Comparison of ENCODE assay signal across 1 cellular context in the genomic region with DNA sequence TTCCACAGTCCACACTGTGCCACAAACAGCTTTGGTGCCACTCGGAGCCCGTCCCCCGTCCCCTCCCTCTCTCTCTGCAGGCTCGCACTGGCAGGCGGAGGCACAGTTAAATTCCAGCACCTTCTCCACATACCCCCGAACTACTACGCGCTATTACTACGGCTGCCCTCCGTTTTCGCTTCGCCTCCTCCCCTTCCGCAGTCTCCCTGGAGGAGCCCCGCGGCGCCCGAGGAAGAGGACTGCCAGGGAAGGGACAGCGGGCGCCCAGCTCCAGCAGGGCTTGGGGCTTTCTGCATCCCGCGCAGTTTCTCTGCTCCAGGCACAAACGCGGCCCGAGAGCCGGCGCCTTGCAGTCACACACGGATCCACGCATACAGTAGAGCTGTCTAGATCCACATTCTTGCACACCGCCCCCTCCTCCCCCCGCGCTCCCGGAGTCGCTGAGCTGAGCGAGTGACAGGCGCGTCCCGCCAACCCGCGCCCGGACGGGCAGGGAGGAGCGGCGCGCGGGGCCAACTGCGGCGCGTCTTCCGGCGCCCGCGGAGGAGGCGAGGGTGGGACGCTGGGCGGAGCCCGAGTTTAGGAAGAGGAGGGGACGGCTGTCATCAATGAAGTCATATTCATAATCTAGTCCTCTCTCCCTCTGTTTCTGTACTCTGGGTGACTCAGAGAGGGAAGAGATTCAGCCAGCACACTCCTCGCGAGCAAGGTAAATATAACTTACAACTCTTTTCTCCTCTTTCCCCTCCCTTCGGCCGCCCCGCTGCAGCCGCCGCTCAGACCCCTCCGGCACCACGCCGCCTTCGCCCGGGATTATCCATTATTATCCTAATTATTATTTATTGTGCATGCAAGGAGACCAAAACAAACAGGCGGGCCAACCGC.
TF ChIP-seq lines count a peak whose summit lies in the region.

Gene SMARCA2 (plus strand): TSS at position 652 of the 885 bp plus-strand sequence. CDS start 13,676 bp downstream, outside the sequence.

TF ChIP-seq in neural cell, 6 proteins besides CTCF, POLR2A, EP300 and RAD21:
- TF ChIP-seq REST (IDR thresholded peaks at IDR 0.05; ENCODE audit: borderline replicate concordance) = peak; percentile 82
- TF ChIP-seq POLR2AphosphoS5 (IDR thresholded peaks at IDR 0.05) = peak; percentile 84
- TF ChIP-seq SMC3 (conservative IDR thresholded peaks at IDR 0.05; ENCODE audit: poor library complexity) = peak; percentile 64
- no peak for TF ChIP-seq EZH2 (IDR thresholded peaks at IDR 0.05; ENCODE audit: borderline replicate concordance, insufficient read depth, low read length, poor library complexity, severe bottlenecking)
- TF ChIP-seq TAF1 (IDR thresholded peaks at IDR 0.05; ENCODE audit: low read depth) = peak; percentile 94
- peak; percentile 67 for TF ChIP-seq MXI1 (conservative IDR thresholded peaks at IDR 0.05; ENCODE audit: poor library complexity, severe bottlenecking)
TF ChIP-seq in neural cell: peak in this region for 5.
